Comparison of ENCODE assay signal across 5 cellular contexts in the genomic region with DNA sequence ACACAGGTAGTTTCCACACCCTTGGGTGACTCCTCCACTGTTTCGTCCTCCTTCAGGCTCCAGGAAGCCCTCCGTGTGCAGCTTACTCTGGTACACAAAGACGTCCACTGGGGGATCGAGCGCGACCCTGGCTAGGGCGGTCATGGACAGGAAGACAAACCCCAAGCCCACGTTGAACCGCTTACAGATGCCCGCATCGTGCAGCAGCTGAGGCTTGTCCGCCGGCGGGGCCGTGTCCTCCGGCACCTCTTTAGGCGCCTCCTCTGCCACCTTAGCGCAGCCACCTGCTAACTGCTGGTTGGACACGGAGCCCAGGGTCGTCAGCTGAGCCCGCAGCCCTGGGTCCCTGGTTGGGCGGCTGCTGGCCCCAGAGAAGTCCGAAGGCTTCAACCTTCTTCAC.
"Had no signal": no experiment of that assay in that cellular context is flagged by ENCODE, and none has a peak within 500 bp of the region (broad histone marks: within the 10 kb centered on the region; RNA-seq: fewer than 3 reads in every experiment).

No MANE protein-coding gene starts in this region.

- H3K9me3 Mint-ChIP-seq: H9 had no signal

- H3K4me1 Mint-ChIP-seq: GM23338, H9 had no signal

- H3K27ac Mint-ChIP-seq: GM23338, H9 had no signal

- ATAC-seq: GM23338, K562 had no signal

- H3K4me3 ChIP-seq: GM23338, K562 had no signal

- DNase-seq: H9, HCEC 1CT, IMR-90 had no signal

- H3K4me3 Mint-ChIP-seq: GM23338, H9 had no signal
